1 cellular context compared by ENCODE assay signal in the genomic region with DNA sequence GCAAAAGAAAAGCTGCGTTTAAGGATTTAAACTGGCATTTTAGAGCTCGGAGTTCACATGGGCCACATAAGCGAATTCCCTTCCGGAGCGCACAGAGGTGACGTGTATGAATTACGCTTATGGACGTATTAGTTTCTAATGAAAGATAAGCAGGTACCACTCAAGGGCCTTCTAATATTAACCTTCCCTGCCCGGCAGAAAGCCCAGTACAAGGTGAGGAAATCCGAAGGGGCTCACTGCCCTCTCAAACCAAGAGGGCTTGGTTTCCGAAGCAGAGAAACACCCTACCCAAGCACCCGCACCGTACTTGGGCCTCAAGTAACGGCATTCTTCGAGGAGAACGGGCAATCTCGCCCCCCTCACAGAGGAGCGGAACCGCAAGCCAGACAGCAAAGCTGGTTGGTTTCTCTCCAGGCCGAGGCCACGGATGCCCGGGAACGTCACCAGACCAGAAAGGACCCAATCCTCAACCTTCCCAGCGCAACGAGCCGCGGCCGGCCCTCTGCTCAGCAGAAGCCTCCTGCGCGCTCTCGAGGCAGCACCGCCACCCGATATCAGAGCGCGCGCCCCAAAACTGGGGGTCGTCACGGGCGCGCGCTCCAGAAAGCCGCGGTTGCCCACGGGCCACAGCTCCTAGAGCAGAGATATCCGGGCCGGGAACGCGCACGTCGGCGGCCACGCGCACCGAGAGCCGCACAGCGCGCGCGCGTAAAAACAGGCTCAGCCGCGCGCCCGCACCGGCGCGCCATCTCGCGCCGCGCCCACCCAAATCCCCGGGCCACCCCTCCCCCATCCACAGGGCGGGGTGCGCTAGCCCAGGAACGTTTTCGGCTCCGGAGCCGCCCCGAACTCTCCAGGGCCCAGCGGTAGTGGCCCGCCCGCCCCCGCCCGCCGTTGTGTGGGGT.
TF ChIP-seq lines count a peak whose summit lies in the region.

No MANE protein-coding gene starts in this region.

TF ChIP-seq in A549, 52 proteins besides CTCF, POLR2A, EP300 and RAD21 (continued from another document):
- TF ChIP-seq, protein P1, sequence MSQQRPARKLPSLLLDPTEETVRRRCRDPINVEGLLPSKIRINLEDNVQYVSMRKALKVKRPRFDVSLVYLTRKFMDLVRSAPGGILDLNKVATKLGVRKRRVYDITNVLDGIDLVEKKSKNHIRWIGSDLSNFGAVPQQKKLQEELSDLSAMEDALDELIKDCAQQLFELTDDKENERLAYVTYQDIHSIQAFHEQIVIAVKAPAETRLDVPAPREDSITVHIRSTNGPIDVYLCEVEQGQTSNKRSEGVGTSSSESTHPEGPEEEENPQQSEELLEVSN (IDR thresholded peaks at IDR 0.05; ENCODE audit: borderline replicate concordance, low read depth), result no peak
